In genomic region chr10:118054383-118054782, GRCh38 we compare ENCODE assay signal across 19 cellular contexts.
"Had no signal": no experiment of that assay in that cellular context is flagged by ENCODE, and none has a peak within 500 bp of the region (broad histone marks: within the 10 kb centered on the region; RNA-seq: fewer than 3 reads in every experiment).

No MANE protein-coding gene starts in this region.

- DNase-seq: dorsolateral prefrontal cortex; effector CD4-positive, alpha-beta T cell; esophagus squamous epithelium; gastrocnemius medialis; head of caudate nucleus; left ventricle myocardium superior; lower lobe of right lung; pancreas; right lobe of liver; small intestine; stimulated activated CD4-positive, alpha-beta T cell treated with anti-CD3 and anti-CD28 coated beads, Interleukin-2, amount 100 ng/mL, for 24 hours; stimulated activated CD4-positive, alpha-beta T cell treated with anti-CD3 and anti-CD28 coated beads, Interleukin-4, amount 100 ng/mL, for 24 hours; stimulated activated naive CD4-positive, alpha-beta T cell treated with Interleukin-2 at 50 U/mL for 16 hours; stomach; thyroid gland; trophoblast cell had no signal

- ATAC-seq: gastrocnemius medialis; left ventricle myocardium superior; lower lobe of right lung; natural killer cell treated with Interleukin-12 subunit alpha and Interleukin-12 subunit beta and Interleukin-15 and Interleukin-18, amount 100 ng/mL, for 72 hours; pancreas; right lobe of liver; stimulated activated effector memory CD8-positive, alpha-beta T cell treated with anti-CD3 and anti-CD28 coated beads, Interleukin-12 subunit alpha, Interleukin-12 subunit beta, amount 100 ng/mL, for 72 hours had no signal

- H3K4me3 ChIP-seq: dorsolateral prefrontal cortex, esophagus squamous epithelium, gastrocnemius medialis, lower lobe of right lung, pancreas, right lobe of liver, stomach, thyroid gland had no signal

- H3K27me3 ChIP-seq: dorsolateral prefrontal cortex, esophagus squamous epithelium, gastrocnemius medialis, pancreas, right lobe of liver, stomach, thyroid gland had no signal

- H3K27ac ChIP-seq: dorsolateral prefrontal cortex, esophagus squamous epithelium, gastrocnemius medialis, lower lobe of right lung, neutrophil, pancreas, right lobe of liver, thyroid gland had no signal

- H3K36me3 ChIP-seq: esophagus squamous epithelium, gastrocnemius medialis, lower lobe of right lung, neutrophil, pancreas, right lobe of liver, stomach, thyroid gland had no signal

- H3K4me1 ChIP-seq: gastrocnemius medialis, lower lobe of right lung, pancreas, right lobe of liver, stomach, thyroid gland had no signal

- H3K9me3 ChIP-seq: esophagus squamous epithelium, gastrocnemius medialis, lower lobe of right lung, neutrophil, pancreas, right lobe of liver, stomach, thyroid gland had no signal
